Comparison of ENCODE assay signal across 8 cellular contexts in the genomic region with DNA sequence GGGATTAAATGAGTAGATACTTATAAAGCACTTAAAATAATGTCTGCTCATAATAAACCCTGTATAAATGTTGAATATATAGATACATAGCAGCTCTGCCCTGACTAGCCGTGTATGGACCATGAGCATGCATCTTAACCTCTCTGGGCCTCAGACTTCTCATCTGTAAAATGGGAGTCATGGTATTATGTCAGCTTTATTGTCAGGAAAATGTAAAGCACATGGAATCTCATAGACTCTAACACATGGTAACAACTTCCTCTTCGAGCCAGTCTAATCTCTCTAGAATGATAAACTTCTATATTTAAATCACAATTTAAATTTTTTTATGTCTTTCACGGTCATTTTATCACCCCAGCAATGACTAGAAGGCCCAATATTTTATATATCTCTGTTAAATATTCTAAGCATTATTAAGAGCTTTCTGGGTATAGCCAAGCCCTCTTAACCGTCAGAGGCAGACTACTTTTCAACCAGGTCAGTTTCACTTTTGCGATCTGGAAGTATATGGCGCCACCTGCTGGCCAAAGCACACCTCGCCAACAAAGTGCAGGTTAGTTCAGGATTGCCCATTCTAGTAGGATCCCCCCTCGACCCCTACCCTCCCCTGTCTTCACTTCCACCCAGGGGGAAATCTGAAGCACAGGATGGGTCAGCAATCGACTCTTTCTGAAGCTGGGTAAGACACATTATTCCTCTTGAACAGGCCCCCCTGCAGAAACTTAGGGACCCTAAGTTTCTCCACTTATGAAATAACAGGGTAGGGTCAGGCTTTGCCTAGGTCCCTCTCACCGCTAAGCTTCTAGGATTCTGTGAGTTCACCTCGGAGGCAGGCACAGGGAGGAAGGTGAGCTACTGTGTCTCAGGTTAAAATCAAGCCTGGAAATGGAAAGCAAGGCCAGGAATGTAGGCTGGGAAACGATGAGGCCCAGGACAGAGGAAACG. TPM values are rescaled to one million over a fixed set of nuclear protein-coding genes. Genes with fewer than 3 reads are reported as not detected.
DNase-seq lines count a peak whose midpoint lies in the region; ATAC-seq and TF ChIP-seq lines count a peak whose summit lies in the region.

No MANE protein-coding gene starts in this region.

- H3K36me3 ChIP-seq in GM06990 (ENCODE audit: control insufficient read depth, insufficient read depth, low read length) = no peaks in the 10 kb centered on the region
- no peaks in the 10 kb centered on the region for H3K36me3 ChIP-seq in MG63
- no peaks in the 10 kb centered on the region for H3K36me3 ChIP-seq in SK-N-MC (ENCODE audit: insufficient read depth, low read length)
- H3K36me3 ChIP-seq in upper lobe of left lung = no peaks in the 10 kb centered on the region

- H3K4me3 ChIP-seq in GM06990 (replicated peaks; ENCODE audit: low read depth, low read length) = no peak overlapping the region
- no peak overlapping the region for H3K4me3 ChIP-seq in MG63
- peak overlapping the region; percentile 25; the same call in 1 of the 2 replicates for H3K4me3 ChIP-seq in SK-N-MC
- H3K4me3 ChIP-seq in upper lobe of left lung = peak overlapping the region in 3 of 4 donors; percentile 10 to 38 (median 24)

- H3K27me3 Mint-ChIP-seq in activated naive CD4-positive, alpha-beta T cell treated with anti-CD3 and anti-CD28 coated beads for 36 hours (ENCODE audit: low read depth) = no peaks in the 10 kb centered on the region

- DNase-seq in GM06990 (ENCODE audit: extremely low read depth, insufficient read length) = peak; percentile 56
- peak; percentile 77 for DNase-seq in HCEC 1CT
- peak; percentile 49 for DNase-seq in MG63
- DNase-seq in SK-N-MC (ENCODE audit: low read depth, low spot score) = peak; percentile 42
- DNase-seq in activated naive CD4-positive, alpha-beta T cell treated with anti-CD3 and anti-CD28 coated beads for 36 hours = peak; percentile 96
- DNase-seq in glomerular visceral epithelial cell (ENCODE audit: extremely low spot score) = peak; percentile 74
- DNase-seq in posterior cingulate gyrus = peak; percentile 67 to 96 (median 84)
- peak in 1 of 2 donors; percentile 75 for DNase-seq in upper lobe of left lung

- peaks cover 13 to 22% (median 15%) of the 10 kb centered on the region in 4 donors for H3K4me1 ChIP-seq in upper lobe of left lung

- CTCF ChIA-PET in activated naive CD4-positive, alpha-beta T cell treated with anti-CD3 and anti-CD28 coated beads for 36 hours (lab: Charles Lee) = interaction anchor here (0.7 to 4.3 kb wide), 55 partner anchors 9 to 799 kb away, joined by 3 to 36 read pairs (median 4); no protein-coding TSS in a partner anchor

- no peaks in the 10 kb centered on the region for H3K27me3 ChIP-seq in GM06990 (replicated peaks; ENCODE audit: control insufficient read depth, insufficient read depth, low read length)
- H3K27me3 ChIP-seq in MG63 = no peaks in the 10 kb centered on the region
- H3K27me3 ChIP-seq in upper lobe of left lung = no peaks in the 10 kb centered on the region

- ATAC-seq in upper lobe of left lung (ENCODE audit: low FRiP score in 2 of 2) = peak; percentile 70 to 89

- H3K27ac Mint-ChIP-seq in activated naive CD4-positive, alpha-beta T cell treated with anti-CD3 and anti-CD28 coated beads for 36 hours = peak overlapping the region; percentile 85

- H3K9me3 Mint-ChIP-seq in activated naive CD4-positive, alpha-beta T cell treated with anti-CD3 and anti-CD28 coated beads for 36 hours = no peaks in the 10 kb centered on the region

- H3K27ac ChIP-seq in SK-N-MC (no peak overlapping the region), upper lobe of left lung (peak overlapping the region in 3 of 4 donors; percentile 15 to 42 (median 26))

- TF ChIP-seq EP300 in upper lobe of left lung (IDR thresholded peaks at IDR 0.05) = no peak

- H3K4me1 Mint-ChIP-seq in activated naive CD4-positive, alpha-beta T cell treated with anti-CD3 and anti-CD28 coated beads for 36 hours (ENCODE audit: low read depth) = peaks cover 17% of the 10 kb centered on the region

- intact Hi-C loops in activated naive CD4-positive, alpha-beta T cell treated with anti-CD3 and anti-CD28 coated beads for 36 hours (cut with micrococcal nuclease) = loop anchor here (1.0 to 2.0 kb wide), 15 partner anchors 29 to 800 kb away; no protein-coding TSS in a partner anchor
- intact Hi-C loops in posterior cingulate gyrus (cut with DNase I) = loop anchor here (1.0 to 10.0 kb wide), 5 partner anchors 199 to 799 kb away; no protein-coding TSS in a partner anchor

- H3K9ac ChIP-seq in SK-N-MC (ENCODE audit: insufficient read length) = peak overlapping the region; percentile 32

- H3K4me3 Mint-ChIP-seq in activated naive CD4-positive, alpha-beta T cell treated with anti-CD3 and anti-CD28 coated beads for 36 hours = peak overlapping the region; percentile 52

- peak; percentile 85 for TF ChIP-seq CTCF in GM06990 (IDR thresholded peaks at IDR 0.05; ENCODE audit: insufficient read depth, low read length, poor library complexity, severe bottlenecking)
- TF ChIP-seq CTCF in upper lobe of left lung (IDR thresholded peaks at IDR 0.05) = peak; percentile 52 to 87 (median 78)

- H3K9me3 ChIP-seq in MG63 = no peaks in the 10 kb centered on the region
- no peaks in the 10 kb centered on the region for H3K9me3 ChIP-seq in SK-N-MC (ENCODE audit: low read depth, low read length)
- H3K9me3 ChIP-seq in upper lobe of left lung = no peaks in the 10 kb centered on the region

- 25 to 26% methylated on average over 13 of the region's 13 CpGs for WGBS in upper lobe of left lung, 2 donors

- no peaks in the 10 kb centered on the region for H3K36me3 Mint-ChIP-seq in activated naive CD4-positive, alpha-beta T cell treated with anti-CD3 and anti-CD28 coated beads for 36 hours (ENCODE audit: low read depth)

- TF ChIP-seq POLR2A in upper lobe of left lung (IDR thresholded peaks at IDR 0.05) = no peak

RNA-seq across cellular contexts. Expression of a gene that starts 36.0 kb away (rescaled TPM):
- total RNA-seq in MG63 (2014; rRNA removed; shearing (Covaris generic); ENCODE audit: low replicate concordance) = not detected in 2 replicates
- not detected for total RNA-seq in activated naive CD4-positive, alpha-beta T cell treated with anti-CD3 and anti-CD28 coated beads for 36 hours
- under 1 TPM in 3 of 6 donors, not detected in 3; 0.15 to 0.59 (median 0.20) TPM for total RNA-seq in upper lobe of left lung

Comparison
In these comparisons a context has a peak if more than half of its experiments do, and no peak if none do; other contexts are left out.
1. H3K4me3 ChIP-seq: peak in SK-N-MC (single experiment) and upper lobe of left lung (3 of 4); none in GM06990 (single experiment) and MG63 (single experiment).